Comparison of ENCODE assay signal across 21 cellular contexts in the genomic region with DNA sequence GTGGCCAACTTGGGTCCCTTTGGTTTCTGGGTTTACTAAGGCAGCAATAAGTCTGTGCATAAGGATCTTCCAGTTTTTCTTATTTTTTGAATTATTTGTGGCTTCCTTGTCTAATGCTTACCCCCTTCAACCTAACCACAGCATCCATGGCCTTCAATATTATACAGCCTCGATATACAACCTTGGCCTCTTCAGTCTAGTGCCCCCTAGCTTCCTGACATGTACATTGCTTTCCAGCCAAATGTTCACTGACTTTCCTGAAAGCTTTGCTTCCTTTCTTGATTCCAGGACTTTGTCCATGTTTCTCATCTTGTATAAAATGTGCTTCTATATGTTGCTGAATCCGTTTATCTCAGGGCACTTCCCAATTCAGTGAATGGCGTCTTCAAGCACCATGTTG.
DNase-seq lines count a peak whose midpoint lies in the region; ATAC-seq and TF ChIP-seq lines count a peak whose summit lies in the region.
"Had no signal": no experiment of that assay in that cellular context is flagged by ENCODE, and none has a peak within 500 bp of the region (broad histone marks: within the 10 kb centered on the region; RNA-seq: fewer than 3 reads in every experiment).

No MANE protein-coding gene starts in this region.

- no peak overlapping the region for H2AFZ ChIP-seq in OCI-LY3 (ENCODE audit: low read depth, low read length)

- no TSS peak for BruUV-seq in A673 (replicated peaks; lab: Mats Ljungman, UMichigan)

- H3K9me3 ChIP-seq in A673 (ENCODE audit: low read depth, low read length, poor library complexity, severe bottlenecking) (no peaks in the 10 kb centered on the region), OCI-LY3 (ENCODE audit: insufficient read depth, low read length) (no peaks in the 10 kb centered on the region), SJCRH30 (replicated peaks) (no peaks in the 10 kb centered on the region)
- H3K9me3 ChIP-seq: HAP-1, SK-N-SH had no signal

- POLR2A ChIA-PET in A673 (lab: Charles Lee; ENCODE audit: low non-redundant PET) = no interaction called here

- H3K36me3 ChIP-seq in A673 (ENCODE audit: insufficient read depth, low read length, poor library complexity, severe bottlenecking) (no peaks in the 10 kb centered on the region), OCI-LY3 (replicated peaks; ENCODE audit: low read depth, low read length) (no peaks in the 10 kb centered on the region), SJCRH30 (no peaks in the 10 kb centered on the region)
- H3K36me3 ChIP-seq: HAP-1 had no signal

- H3K4me1 ChIP-seq in A673 (ENCODE audit: insufficient read depth, low read length, poor library complexity, severe bottlenecking) (no peaks in the 10 kb centered on the region), OCI-LY3 (ENCODE audit: low read length) (peaks cover 8% of the 10 kb centered on the region; the same call in 1 of the 2 replicates), SJCRH30 (no peaks in the 10 kb centered on the region)

- H3K4me3 ChIP-seq in A673 (ENCODE audit: low read depth, low read length, poor library complexity, severe bottlenecking) = no peak overlapping the region
- H3K4me3 ChIP-seq in OCI-LY3 (ENCODE audit: low read length) = no peak overlapping the region
- H3K4me3 ChIP-seq in SJCRH30 = no peak overlapping the region
- H3K4me3 ChIP-seq: HAP-1 had no signal

- H3K27me3 ChIP-seq in A673 (replicated peaks; ENCODE audit: insufficient read depth, low read depth, low read length, poor library complexity) (no peaks in the 10 kb centered on the region), OCI-LY3 (ENCODE audit: low read depth, low read length) (no peaks in the 10 kb centered on the region), SJCRH30 (no peaks in the 10 kb centered on the region)

- DNase-seq in A673 (ENCODE audit: low spot score) = no peak
- no peak for DNase-seq in glutamatergic neuron
- DNase-seq in SJCRH30 = no peak
- DNase-seq in activated CD4-positive, alpha-beta T cell treated with anti-CD3 and anti-CD28 coated beads for 4 hours = no peak
- no peak for DNase-seq in left lobe of liver (ENCODE audit: low spot score)
- no peak for DNase-seq in occipital lobe (lab: John Stamatoyannopoulos, UW)
- DNase-seq: CD4-positive, alpha-beta memory T cell; KG1; NCI-H1105 treated with DMSO at 0.1 percent for 48 hours; NCI-H1694; NCI-H2081; NCI-H2171 treated with DMSO at 0.1 percent for 48 hours; NCI-H526; PC-3; SHP77 treated with DMSO at 0.1 percent for 48 hours; SK-N-SH had no signal

- no peak for ATAC-seq in left lobe of liver
- ATAC-seq: PC-3 had no signal

- H3K27me3 Mint-ChIP-seq in glutamatergic neuron (ENCODE audit: unreplicated experiment) = peaks cover 2% of the 10 kb centered on the region
- H3K27me3 Mint-ChIP-seq: B cell; CD4-positive, alpha-beta memory T cell had no signal

- no peak overlapping the region for H3K4me3 Mint-ChIP-seq in glutamatergic neuron (ENCODE audit: unreplicated experiment)
- H3K4me3 Mint-ChIP-seq: B cell; CD4-positive, alpha-beta memory T cell had no signal

- H3K9me3 Mint-ChIP-seq in glutamatergic neuron (ENCODE audit: unreplicated experiment) = peaks cover 1% of the 10 kb centered on the region

- H4K20me1 ChIP-seq in OCI-LY3 (ENCODE audit: insufficient read depth, low read length) = no peaks in the 10 kb centered on the region

- H3K36me3 Mint-ChIP-seq in glutamatergic neuron (ENCODE audit: unreplicated experiment) = no peaks in the 10 kb centered on the region
- H3K36me3 Mint-ChIP-seq: CD4-positive, alpha-beta memory T cell had no signal

- TF ChIP-seq CTCF in A673 (conservative IDR thresholded peaks at IDR 0.05; ENCODE audit: low read depth, low read length) (peak; percentile 31; the same call in 1 of the 2 replicates), GM12873 (IDR thresholded peaks at IDR 0.05; ENCODE audit: insufficient read depth, low read depth, low read length, missing control alignments) (peak; percentile 31), OCI-LY3 (IDR thresholded peaks at IDR 0.05; ENCODE audit: low read depth, low read length) (peak; percentile 31), glutamatergic neuron (IDR thresholded peaks at IDR 0.05; ENCODE audit: partially characterized antibody, unreplicated experiment) (peak; percentile 15)

- CTCF ChIA-PET in A673 (lab: Charles Lee) = no interaction called here

- no peak overlapping the region for H3K4me2 ChIP-seq in OCI-LY3 (ENCODE audit: low read length)
- H3K4me2 ChIP-seq: SK-N-SH had no signal

- intact Hi-C loops in A673 (cut with micrococcal nuclease; ENCODE audit: unreplicated experiment) = no loop called here

- no peak overlapping the region for H3K27ac Mint-ChIP-seq in glutamatergic neuron (ENCODE audit: unreplicated experiment)
- H3K27ac Mint-ChIP-seq: B cell; CD4-positive, alpha-beta memory T cell had no signal

- no peak overlapping the region for H3K9ac ChIP-seq in OCI-LY3 (ENCODE audit: low read length)
- H3K9ac ChIP-seq: SK-N-SH had no signal

- no peaks in the 10 kb centered on the region for H3K4me1 Mint-ChIP-seq in glutamatergic neuron (ENCODE audit: low read depth, unreplicated experiment)
- H3K4me1 Mint-ChIP-seq: B cell; CD4-positive, alpha-beta memory T cell had no signal

- H3K27ac ChIP-seq in A673 (ENCODE audit: low read depth, low read length, poor library complexity, severe bottlenecking) (no peak overlapping the region), OCI-LY3 (ENCODE audit: low read length) (no peak overlapping the region), SJCRH30 (no peak overlapping the region)
- H3K27ac ChIP-seq: RWPE1 had no signal

- no peaks in the 10 kb centered on the region for H3K79me2 ChIP-seq in OCI-LY3 (ENCODE audit: low read length)
